8 cellular contexts compared by ENCODE assay signal in the genomic region with DNA sequence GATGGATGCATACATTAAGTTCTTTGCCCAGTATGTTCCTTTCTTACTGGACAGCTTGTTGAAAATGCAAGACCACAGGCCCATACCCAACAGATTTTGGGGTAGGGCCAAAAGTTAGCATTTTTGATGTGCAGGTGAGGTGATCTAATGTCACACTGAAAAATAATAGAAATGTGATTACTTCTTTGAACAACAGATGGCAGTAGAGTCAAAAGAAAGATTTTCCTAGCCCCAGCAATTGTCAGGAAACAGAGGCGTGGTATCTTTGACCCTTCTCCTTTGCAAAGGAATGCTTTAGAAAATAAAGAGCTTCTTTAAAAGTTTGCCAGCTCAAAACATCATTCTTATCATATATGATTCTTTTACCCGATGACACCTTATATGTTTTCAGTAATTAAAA.
DNase-seq lines count a peak whose midpoint lies in the region; ATAC-seq and TF ChIP-seq lines count a peak whose summit lies in the region.

No MANE protein-coding gene starts in this region.

- TF ChIP-seq POLR2A in uterus (IDR thresholded peaks at IDR 0.05): no peak

- intact Hi-C loops in ascending aorta (cut with DNase I) (no loop called here), uterus (cut with DNase I; ENCODE audit: low total_unique reads) (no loop called here)

- H3K36me3 ChIP-seq in HAP-1 (replicated peaks) (no peaks in the 10 kb centered on the region), ascending aorta (no peaks in the 10 kb centered on the region), uterus (no peaks in the 10 kb centered on the region)

- ATAC-seq in stimulated activated naive CD8-positive, alpha-beta T cell treated with anti-CD3 and anti-CD28 coated beads, Interleukin-15, Interleukin-2, amounts not matched to agents 100 U/mL and 50 U/mL, for 24 hours: no peak

- H3K27me3 ChIP-seq in HAP-1 (ENCODE audit: low read depth) (no peaks in the 10 kb centered on the region; the same call in 1 of the 2 replicates), ascending aorta (no peaks in the 10 kb centered on the region), uterus (peaks cover 0 to 4% of the 10 kb centered on the region in 2 donors)

- no peak overlapping the region for H3K27ac ChIP-seq in ascending aorta
- no peak overlapping the region for H3K27ac ChIP-seq in uterus

- H3K9me3 ChIP-seq in HAP-1: no peaks in the 10 kb centered on the region
- no peaks in the 10 kb centered on the region for H3K9me3 ChIP-seq in ascending aorta
- H3K9me3 ChIP-seq in uterus: no peaks in the 10 kb centered on the region

- in situ Hi-C loops in HAP-1 (cut with MboI; ENCODE audit: low sequenced_read_pairs): loop anchor here (25.0 kb wide), 1 partner anchor 1766 kb away; no protein-coding TSS in a partner anchor

- H3K4me3 ChIP-seq in HAP-1 (no peak overlapping the region), ascending aorta (no peak overlapping the region), uterus (no peak overlapping the region)

- no peaks in the 10 kb centered on the region for H3K4me1 ChIP-seq in HAP-1
- no peaks in the 10 kb centered on the region for H3K4me1 ChIP-seq in ascending aorta
- no peaks in the 10 kb centered on the region for H3K4me1 ChIP-seq in uterus

- peak; percentile 16 for DNase-seq in GM10266 (ENCODE audit: extremely low spot score)
- peak; percentile 12 to 57 for DNase-seq in HAP-1 (ENCODE audit: low spot score in 2 of 2)
- peak; percentile 41 for DNase-seq in NCI-H128 (lab: John Stamatoyannopoulos, UW; ENCODE audit: unreplicated experiment)
- DNase-seq in ascending aorta (ENCODE audit: low spot score in 2 of 2): no peak
- DNase-seq in iris pigment epithelial cell (ENCODE audit: low read depth): peak; percentile 15
- DNase-seq in uterus: no peak
- no peak for DNase-seq in stimulated activated naive CD8-positive, alpha-beta T cell treated with anti-CD3 and anti-CD28 coated beads, Interleukin-15, Interleukin-2, amounts not matched to agents 100 U/mL and 50 U/mL, for 24 hours
- no peak for DNase-seq in activated CD8-positive, alpha-beta memory T cell treated with anti-CD3 and anti-CD28 coated beads, Interleukin-2, amount 50 U/mL, for 48 hours

- peak; percentile 40 for TF ChIP-seq CTCF in GM10266 (IDR thresholded peaks at IDR 0.05; ENCODE audit: control insufficient read depth, insufficient read depth, low read depth, missing control alignments)
- peak in 2 of 3 experiments; percentile 42 to 55 for TF ChIP-seq CTCF in ascending aorta (IDR thresholded peaks at IDR 0.05)
- peak; percentile 51 to 72 (median 58) for TF ChIP-seq CTCF in uterus (IDR thresholded peaks at IDR 0.05)

Comparison
In these comparisons a context has a peak if more than half of its experiments do, and no peak if none do; other contexts are left out.
1. DNase-seq: peak in GM10266 (single experiment), HAP-1 (2 of 2), NCI-H128 (single experiment) and iris pigment epithelial cell (single experiment); none in ascending aorta (0 of 2), uterus (0 of 2), stimulated activated naive CD8-positive, alpha-beta T cell treated with anti-CD3 and anti-CD28 coated beads, Interleukin-15, Interleukin-2, amounts not matched to agents 100 U/mL and 50 U/mL, for 24 hours (single experiment) and activated CD8-positive, alpha-beta memory T cell treated with anti-CD3 and anti-CD28 coated beads, Interleukin-2, amount 50 U/mL, for 48 hours (single experiment).
2. Peak in every context shown above with its lines, with median percentiles within 50 percentile points of each other: CTCF ChIP-seq.